In genomic region chr6:149138699-149139294, GRCh38 we compare ENCODE assay signal across 20 cellular contexts.
A peak's percentile ranks its signal among the peaks of the same experiment; 100 is the strongest.
DNase-seq lines count a peak whose midpoint lies in the region; ATAC-seq and TF ChIP-seq lines count a peak whose summit lies in the region.
"Had no signal": no experiment of that assay in that cellular context is flagged by ENCODE, and none has a peak within 500 bp of the region (broad histone marks: within the 10 kb centered on the region; RNA-seq: fewer than 3 reads in every experiment).

No MANE protein-coding gene starts in this region.

- peak overlapping the region; percentile 22 for H3K4me3 Mint-ChIP-seq in activated naive CD4-positive, alpha-beta T cell treated with anti-CD3 and anti-CD28 coated beads, Interleukin-2, amount 10 ng/mL, durations not matched to agents 7 days and 5 days
- H3K4me3 Mint-ChIP-seq in activated naive CD8-positive, alpha-beta T cell treated with anti-CD3 and anti-CD28 coated beads, Interleukin-2, amount 10 ng/mL, durations not matched to agents 7 days and 5 days, result peak overlapping the region; percentile 48
- H3K4me3 Mint-ChIP-seq in nephron, result no peak overlapping the region
- H3K4me3 Mint-ChIP-seq in Caco-2 (ENCODE audit: unreplicated experiment), result no peak overlapping the region
- H3K4me3 Mint-ChIP-seq: neural progenitor cell had no signal

- H3K9me3 ChIP-seq in HCT116 (ENCODE audit: control insufficient read depth in 1 of 2, insufficient read depth in 1 of 2, low read depth in 1 of 2, low read length in 2 of 2), result no peaks in the 10 kb centered on the region
- no peaks in the 10 kb centered on the region for H3K9me3 ChIP-seq in Caco-2
- H3K9me3 ChIP-seq: HAP-1, psoas muscle, testis had no signal

- BruUV-seq in HCT116 (replicated peaks; lab: Mats Ljungman, UMichigan) (no TSS peak), Caco-2 (replicated peaks; lab: Mats Ljungman, UMichigan) (no TSS peak)

- peak overlapping the region; percentile 87 for H3K27ac Mint-ChIP-seq in activated naive CD4-positive, alpha-beta T cell treated with anti-CD3 and anti-CD28 coated beads, Interleukin-2, amount 10 ng/mL, durations not matched to agents 7 days and 5 days
- H3K27ac Mint-ChIP-seq in activated naive CD8-positive, alpha-beta T cell treated with anti-CD3 and anti-CD28 coated beads, Interleukin-2, amount 10 ng/mL, durations not matched to agents 7 days and 5 days, result peak overlapping the region; percentile 86
- H3K27ac Mint-ChIP-seq in nephron (peak overlapping the region in 2 of 3 experiments; percentile 13 to 53), Caco-2 (ENCODE audit: unreplicated experiment) (no peak overlapping the region)
- H3K27ac Mint-ChIP-seq: neural progenitor cell had no signal

- POLR2A ChIA-PET in HCT116 (lab: Charles Lee) (no interaction called here), Caco-2 (lab: Charles Lee) (no interaction called here)
- POLR2A ChIA-PET in activated naive CD8-positive, alpha-beta T cell treated with anti-CD3 and anti-CD28 coated beads, Interleukin-2, amount 10 ng/mL, durations not matched to agents 7 days and 5 days (lab: Charles Lee), result interaction anchor here (1.5 to 3.1 kb wide), 4 partner anchors 10 to 178 kb away, joined by 3 to 34 read pairs (median 18); partner anchors contain the start of gene TAB2

- no peaks in the 10 kb centered on the region for H4K20me1 ChIP-seq in HCT116 (ENCODE audit: insufficient read depth)

- H2AFZ ChIP-seq in HCT116 (ENCODE audit: low read depth, low read length, poor library complexity, severe bottlenecking), result no peak overlapping the region

- intact Hi-C loops in HCT116 (cut with micrococcal nuclease), result no loop called here
- intact Hi-C loops in Caco-2 (cut with micrococcal nuclease; ENCODE audit: unreplicated experiment), result no loop called here

- no peaks in the 10 kb centered on the region for H3K9me2 ChIP-seq in HCT116 (ENCODE audit: insufficient read depth)

- TF ChIP-seq POLR2A in HCT116 (IDR thresholded peaks at IDR 0.05; ENCODE audit: borderline replicate concordance, extremely low read depth, insufficient read depth, insufficient read length), result no peak

- CTCF ChIA-PET in activated naive CD4-positive, alpha-beta T cell treated with anti-CD3 and anti-CD28 coated beads, Interleukin-2, amount 10 ng/mL, durations not matched to agents 7 days and 5 days (lab: Charles Lee), result interaction anchor here (0.7 kb wide), 1 partner anchor 10 kb away, joined by 3 read pairs; no protein-coding TSS in a partner anchor
- CTCF ChIA-PET in HCT116 (lab: Charles Lee) (no interaction called here), Caco-2 (lab: Charles Lee) (no interaction called here)

- H3K79me2 ChIP-seq in HCT116 (ENCODE audit: insufficient read depth, low read length), result no peaks in the 10 kb centered on the region

- DNase-seq in activated naive CD4-positive, alpha-beta T cell treated with anti-CD3 and anti-CD28 coated beads, Interleukin-2, amount 10 ng/mL, durations not matched to agents 7 days and 5 days, result no peak
- no peak for DNase-seq in activated naive CD4-positive, alpha-beta T cell treated with Interleukin-2 at 50 U/mL for 16 hours
- DNase-seq in HCT116 (ENCODE audit: low read depth, low spot score), result no peak
- DNase-seq in activated naive CD8-positive, alpha-beta T cell treated with anti-CD3 and anti-CD28 coated beads, Interleukin-2, amount 10 ng/mL, durations not matched to agents 7 days and 5 days, result no peak
- DNase-seq in NCI-H226, result no peak
- DNase-seq in stimulated activated CD4-positive, alpha-beta T cell treated with anti-CD3 and anti-CD28 coated beads, Interleukin-1b, Interleukin-23, amount 100 ng/mL, for 48 hours, result no peak
- DNase-seq in Caco-2, result no peak
- DNase-seq: activated CD4-positive, CD25-positive, alpha-beta regulatory T cell; anterior cingulate cortex; KG1; NCI-H2029 treated with DMSO at 0.1 percent for 48 hours; NCI-H69; psoas muscle; SHP77; small intestine; stimulated activated CD4-positive, alpha-beta T cell treated with anti-CD3 and anti-CD28 coated beads, Interleukin-4, amount 100 ng/mL, for 4 hours; testis had no signal

- H3K9ac ChIP-seq in HCT116 (ENCODE audit: low read length), result no peak overlapping the region
- H3K9ac ChIP-seq: neural progenitor cell had no signal

- H3K27me3 Mint-ChIP-seq in activated naive CD4-positive, alpha-beta T cell treated with anti-CD3 and anti-CD28 coated beads, Interleukin-2, amount 10 ng/mL, durations not matched to agents 7 days and 5 days, result no peaks in the 10 kb centered on the region
- no peaks in the 10 kb centered on the region for H3K27me3 Mint-ChIP-seq in activated naive CD8-positive, alpha-beta T cell treated with anti-CD3 and anti-CD28 coated beads, Interleukin-2, amount 10 ng/mL, durations not matched to agents 7 days and 5 days
- H3K27me3 Mint-ChIP-seq in nephron (ENCODE audit: low read depth) (no peaks in the 10 kb centered on the region), Caco-2 (ENCODE audit: insufficient read depth, unreplicated experiment) (no peaks in the 10 kb centered on the region)

- no peak for TF ChIP-seq RAD21 in HCT116 (IDR thresholded peaks at IDR 0.05; ENCODE audit: low read depth)

- H3K4me1 ChIP-seq in HCT116 (ENCODE audit: control insufficient read depth in 1 of 2, insufficient read depth in 2 of 2, low read length in 2 of 2), result no peaks in the 10 kb centered on the region
- H3K4me1 ChIP-seq in Caco-2, result peaks cover 17% of the 10 kb centered on the region
- H3K4me1 ChIP-seq: HAP-1, psoas muscle, testis had no signal

- TF ChIP-seq CTCF in HCT116 (IDR thresholded peaks at IDR 0.05 in 2 of 3, conservative IDR thresholded peaks at IDR 0.05 in 1 of 3; ENCODE audit: borderline replicate concordance in 1 of 3, insufficient read depth in 1 of 3, low read depth in 2 of 3, low read length in 2 of 3), result peak in 1 of 3 experiments; percentile 25; a peak in 2 of 6 replicates
- TF ChIP-seq CTCF in nephron (IDR thresholded peaks at IDR 0.05; ENCODE audit: unreplicated experiment in 3 of 3), result no peak
- TF ChIP-seq CTCF in Caco-2 (IDR thresholded peaks at IDR 0.05; ENCODE audit: insufficient read depth in 1 of 2, low read depth in 1 of 2, low read length in 1 of 2, severe bottlenecking in 1 of 2, unreplicated experiment in 1 of 2), result no peak

- peaks cover 55% of the 10 kb centered on the region for H3K4me1 Mint-ChIP-seq in activated naive CD4-positive, alpha-beta T cell treated with anti-CD3 and anti-CD28 coated beads, Interleukin-2, amount 10 ng/mL, durations not matched to agents 7 days and 5 days
- peaks cover 35% of the 10 kb centered on the region for H3K4me1 Mint-ChIP-seq in activated naive CD8-positive, alpha-beta T cell treated with anti-CD3 and anti-CD28 coated beads, Interleukin-2, amount 10 ng/mL, durations not matched to agents 7 days and 5 days
- H3K4me1 Mint-ChIP-seq in nephron (peaks cover 21% of the 10 kb centered on the region), Caco-2 (ENCODE audit: low read depth, unreplicated experiment) (peaks cover 12% of the 10 kb centered on the region)

- H3K9me3 Mint-ChIP-seq in activated naive CD4-positive, alpha-beta T cell treated with anti-CD3 and anti-CD28 coated beads, Interleukin-2, amount 10 ng/mL, durations not matched to agents 7 days and 5 days, result peaks cover 11% of the 10 kb centered on the region
- peaks cover 3% of the 10 kb centered on the region for H3K9me3 Mint-ChIP-seq in activated naive CD8-positive, alpha-beta T cell treated with anti-CD3 and anti-CD28 coated beads, Interleukin-2, amount 10 ng/mL, durations not matched to agents 7 days and 5 days
- H3K9me3 Mint-ChIP-seq in nephron, result peaks cover 3% of the 10 kb centered on the region
- no peaks in the 10 kb centered on the region for H3K9me3 Mint-ChIP-seq in Caco-2 (ENCODE audit: unreplicated experiment)

- RAD21 ChIA-PET in HCT116 (lab: Charles Lee; ENCODE audit: low non-redundant PET in 1 of 2, low total read pairs in 2 of 2, uncharacterized antibody in 2 of 2, unreplicated experiment in 2 of 2), result no interaction called here

- H3K4me3 ChIP-seq in HCT116 (replicated peaks in 1 of 2; ENCODE audit: low read depth in 1 of 2, low read length in 2 of 2) (no peak overlapping the region), Caco-2 (ENCODE audit: low read depth, low read length) (no peak overlapping the region)
- H3K4me3 ChIP-seq: HAP-1, neural progenitor cell, psoas muscle, testis had no signal

- no peak overlapping the region for H3K27ac ChIP-seq in HCT116 (ENCODE audit: low read depth, low read length)
- H3K27ac ChIP-seq: neural progenitor cell, psoas muscle, testis had no signal

- peak; percentile 42; the same call in 1 of the 2 replicates for ATAC-seq in HCT116
- no peak for ATAC-seq in activated naive CD8-positive, alpha-beta T cell treated with anti-CD3 and anti-CD28 coated beads, Interleukin-2, amount 10 ng/mL, durations not matched to agents 7 days and 5 days (ENCODE audit: low read depth)
- ATAC-seq: psoas muscle had no signal

- peaks cover 42% of the 10 kb centered on the region for H3K36me3 Mint-ChIP-seq in activated naive CD4-positive, alpha-beta T cell treated with anti-CD3 and anti-CD28 coated beads, Interleukin-2, amount 10 ng/mL, durations not matched to agents 7 days and 5 days
- peaks cover 38% of the 10 kb centered on the region for H3K36me3 Mint-ChIP-seq in activated naive CD8-positive, alpha-beta T cell treated with anti-CD3 and anti-CD28 coated beads, Interleukin-2, amount 10 ng/mL, durations not matched to agents 7 days and 5 days
- no peaks in the 10 kb centered on the region for H3K36me3 Mint-ChIP-seq in nephron (ENCODE audit: low read depth)
- H3K36me3 Mint-ChIP-seq in Caco-2 (ENCODE audit: insufficient read depth, unreplicated experiment), result no peaks in the 10 kb centered on the region
- H3K36me3 Mint-ChIP-seq: neural progenitor cell had no signal

- H3K4me2 ChIP-seq in HCT116 (ENCODE audit: low read length), result no peak overlapping the region
- H3K4me2 ChIP-seq: neural progenitor cell had no signal

- H3K27me3 ChIP-seq in HCT116 (ENCODE audit: insufficient read depth, low read length) (no peaks in the 10 kb centered on the region), Caco-2 (replicated peaks; ENCODE audit: control insufficient read depth, insufficient read depth, low read length) (no peaks in the 10 kb centered on the region)
- H3K27me3 ChIP-seq: neural progenitor cell, testis had no signal

- H3K36me3 ChIP-seq in HCT116 (ENCODE audit: control insufficient read depth in 1 of 2, insufficient read depth in 2 of 2, low read length in 2 of 2) (no peaks in the 10 kb centered on the region), Caco-2 (ENCODE audit: control insufficient read depth, insufficient read depth, low read length) (no peaks in the 10 kb centered on the region)
- H3K36me3 ChIP-seq: HAP-1 had no signal

TF ChIP-seq in HCT116, 20 proteins besides CTCF, POLR2A, EP300 and RAD21 (continues in another document):
- TF ChIP-seq JUND (IDR thresholded peaks at IDR 0.05) (no peak), POLR2AphosphoS5 (IDR thresholded peaks at IDR 0.05; ENCODE audit: low read depth, low read length) (no peak)

Comparison
In these comparisons a context has a peak if more than half of its experiments do, and no peak if none do; other contexts are left out.
1. H3K4me3 Mint-ChIP-seq: peak in activated naive CD4-positive, alpha-beta T cell treated with anti-CD3 and anti-CD28 coated beads, Interleukin-2, amount 10 ng/mL, durations not matched to agents 7 days and 5 days (single experiment) and activated naive CD8-positive, alpha-beta T cell treated with anti-CD3 and anti-CD28 coated beads, Interleukin-2, amount 10 ng/mL, durations not matched to agents 7 days and 5 days (single experiment); none in nephron (0 of 3) and Caco-2 (single experiment).